Comparison of ENCODE assay signal across 9 cellular contexts in genomic region chr19:13156968-13157882, GRCh38. TPM values are rescaled to one million over a fixed set of nuclear protein-coding genes. Genes with fewer than 3 reads are reported as not detected.
DNase-seq lines count a peak whose midpoint lies in the region; ATAC-seq, FAIRE-seq and TF ChIP-seq lines count a peak whose summit lies in the region.
"Had no signal": no experiment of that assay in that cellular context is flagged by ENCODE, and none has a peak within 500 bp of the region (broad histone marks: within the 10 kb centered on the region; RNA-seq: fewer than 3 reads in every experiment).

No MANE protein-coding gene starts in this region.

- no peaks in the 10 kb centered on the region for H3K36me3 ChIP-seq in pancreas
- no peaks in the 10 kb centered on the region for H3K36me3 ChIP-seq in ovary
- H3K36me3 ChIP-seq: suprapubic skin had no signal

- no peak for TF ChIP-seq EP300 in ovary (IDR thresholded peaks at IDR 0.05)

- TF ChIP-seq CTCF in GM12875 (IDR thresholded peaks at IDR 0.05; ENCODE audit: borderline replicate concordance, insufficient read depth, low read depth, low read length): no peak
- no peak for TF ChIP-seq CTCF in NB4 (IDR thresholded peaks at IDR 0.05; ENCODE audit: low read depth, low read length)
- no peak for TF ChIP-seq CTCF in chondrocyte (IDR thresholded peaks at IDR 0.05)
- TF ChIP-seq CTCF in pancreas (IDR thresholded peaks at IDR 0.05): no peak
- no peak for TF ChIP-seq CTCF in ovary (IDR thresholded peaks at IDR 0.05)

- H3K27ac Mint-ChIP-seq in chondrocyte (ENCODE audit: unreplicated experiment): peak overlapping the region; percentile 58

- H3K27ac ChIP-seq in pancreas (peak overlapping the region in 3 of 4 donors; percentile 22 to 99 (median 99)), ovary (peak overlapping the region in 1 of 2 donors; percentile 88)

- H3K9me3 ChIP-seq in pancreas (no peaks in the 10 kb centered on the region), ovary (no peaks in the 10 kb centered on the region)
- H3K9me3 ChIP-seq: suprapubic skin had no signal

- TF ChIP-seq POLR2A in NB4 (IDR thresholded peaks at IDR 0.05; ENCODE audit: extremely low read depth, insufficient read length) (no peak), ovary (IDR thresholded peaks at IDR 0.05) (no peak)

- no peaks in the 10 kb centered on the region for H3K27me3 Mint-ChIP-seq in chondrocyte (ENCODE audit: low read depth)

- DNase-seq in NB4 (ENCODE audit: low read depth) (peak; percentile 32), chondrocyte (ENCODE audit: low spot score) (no peak), pancreas (no peak), SK-N-DZ (ENCODE audit: low spot score) (no peak), ovary (no peak), NCI-H1105 (lab: John Stamatoyannopoulos, UW) (no peak)
- DNase-seq: retina had no signal

- H3K4me1 ChIP-seq in pancreas (peaks cover 4 to 28% (median 10%) of the 10 kb centered on the region in 3 donors), ovary (ENCODE audit: insufficient read depth) (peaks cover 3% of the 10 kb centered on the region)

- FAIRE-seq in pancreas (lab: Jason Lieb, UNC): no peak

- H3K36me3 Mint-ChIP-seq in chondrocyte (ENCODE audit: low read depth): peaks cover 6% of the 10 kb centered on the region

- H3K27me3 ChIP-seq in pancreas: no peaks in the 10 kb centered on the region
- H3K27me3 ChIP-seq in ovary: no peaks in the 10 kb centered on the region
- H3K27me3 ChIP-seq: suprapubic skin had no signal

- no peak for ATAC-seq in pancreas

- H3K9me3 Mint-ChIP-seq in chondrocyte (ENCODE audit: low read depth): no peaks in the 10 kb centered on the region

- WGBS in pancreas, 2 donors: 52 to 58% methylated on average over 11 of the region's 11 CpGs
- WGBS in ovary, 3 donors: 67 to 73% (median 73%) methylated on average over 11 of the region's 11 CpGs

- H3K4me1 Mint-ChIP-seq in chondrocyte (ENCODE audit: low read depth): peaks cover 16% of the 10 kb centered on the region

- intact Hi-C loops in pancreas (cut with DNase I): no loop called here
- intact Hi-C loops in ovary (cut with DNase I): no loop called here

- peak overlapping the region; percentile 21 for H3K4me3 ChIP-seq in GM12875 (ENCODE audit: low read depth, low read length)
- no peak overlapping the region for H3K4me3 ChIP-seq in NB4 (ENCODE audit: low read depth, low read length)
- H3K4me3 ChIP-seq in pancreas: no peak overlapping the region
- no peak overlapping the region for H3K4me3 ChIP-seq in ovary
- H3K4me3 ChIP-seq: suprapubic skin had no signal

- H3K4me3 Mint-ChIP-seq in chondrocyte (ENCODE audit: unreplicated experiment): no peak overlapping the region

RNA-seq across cellular contexts. Expression of gene IER2, which starts 7.0 kb away (rescaled TPM):
- total RNA-seq in chondrocyte (38.4 to 67.1 TPM (median 58.5 TPM) in 3 replicates), pancreas (10 to 100 TPM; 32.4 to 59.2 (median 37.7) TPM), ovary (100 to 1,000 TPM in 3 of 7 donors, 10 to 100 TPM in 4; 55.3 to 301 (median 82.8) TPM)
- polyA plus RNA-seq in pancreas (100 to 1,000 TPM in 1 of 2 donors, 10 to 100 TPM in 1; 80.7 to 179 TPM), ovary (10 to 100 TPM; 47.4 to 64.4 TPM)
- 22.6 and 22.7 TPM in 2 replicates for polyA plus RNA-seq in SK-N-DZ (2014; cell fraction: cytosol; rRNA removed)
- 27.7 and 36.1 TPM in 2 replicates for polyA plus RNA-seq in SK-N-DZ (2014; cell fraction: nucleus; rRNA removed)

RNA-seq across cellular contexts. Expression of gene STX10, which starts 7.0 kb away (rescaled TPM):
- total RNA-seq in chondrocyte (42.9 to 53.0 TPM (median 45.6 TPM) in 3 replicates), pancreas (10 to 100 TPM; 14.0 to 24.6 (median 17.0) TPM), ovary (10 to 100 TPM; 36.5 to 54.8 (median 43.0) TPM)
- polyA plus RNA-seq in pancreas (10 to 100 TPM; 61.4 to 73.5 TPM), ovary (10 to 100 TPM; 15.3 to 57.8 TPM)
- 88.3 and 135 TPM in 2 replicates for polyA plus RNA-seq in SK-N-DZ (2014; cell fraction: cytosol; rRNA removed)
- polyA plus RNA-seq in SK-N-DZ (2014; cell fraction: nucleus; rRNA removed): 230 and 272 TPM in 2 replicates

RNA-seq across cellular contexts. Expression of gene NACC1, which starts 39.2 kb away (rescaled TPM):
- total RNA-seq in chondrocyte (45.2 to 49.5 TPM (median 47.3 TPM) in 3 replicates), pancreas (10 to 100 TPM in 5 of 6 donors, 1 to 10 TPM in 1; 9.8 to 25.3 (median 14.1) TPM), ovary (10 to 100 TPM in 6 of 7 donors, 1 to 10 TPM in 1; 5.1 to 31.4 (median 21.8) TPM)
- polyA plus RNA-seq in pancreas (10 to 100 TPM in 1 of 2 donors, 1 to 10 TPM in 1; 7.0 to 19.8 TPM), ovary (10 to 100 TPM in 1 of 2 donors, 1 to 10 TPM in 1; 3.2 to 14.8 TPM)
- polyA plus RNA-seq in SK-N-DZ (2014; cell fraction: cytosol; rRNA removed): 22.5 and 35.9 TPM in 2 replicates
- 20.5 and 25.4 TPM in 2 replicates for polyA plus RNA-seq in SK-N-DZ (2014; cell fraction: nucleus; rRNA removed)

RNA-seq across cellular contexts. Expression of gene TRMT1, which starts 40.7 kb away (rescaled TPM):
- 25.4 to 35.8 TPM (median 28.9 TPM) in 3 replicates for total RNA-seq in chondrocyte
- total RNA-seq in pancreas: 10 to 100 TPM; 12.7 to 29.2 (median 19.1) TPM
- polyA plus RNA-seq in pancreas: 100 to 1,000 TPM in 1 of 2 donors, 10 to 100 TPM in 1; 85.5 to 108 TPM
- 51.1 and 87.6 TPM in 2 replicates for polyA plus RNA-seq in SK-N-DZ (2014; cell fraction: cytosol; rRNA removed)
- polyA plus RNA-seq in SK-N-DZ (2014; cell fraction: nucleus; rRNA removed): 354 and 363 TPM in 2 replicates
- total RNA-seq in ovary: 10 to 100 TPM; 23.6 to 54.8 (median 38.7) TPM
- polyA plus RNA-seq in ovary: 10 to 100 TPM in 1 of 2 donors, 1 to 10 TPM in 1; 7.6 to 37.2 TPM

RNA-seq across cellular contexts. Expression of gene LYL1, which starts 54.6 kb away (rescaled TPM):
- 0.38 to 0.47 TPM in 2 of 3 replicates, not detected in the other for total RNA-seq in chondrocyte
- 1 to 10 TPM in 4 of 6 donors, under 1 TPM in 2; 0.51 to 5.5 (median 1.7) TPM for total RNA-seq in pancreas
- polyA plus RNA-seq in pancreas: 1 to 10 TPM; 2.6 to 3.6 TPM
- 9.6 and 14.0 TPM in 2 replicates for polyA plus RNA-seq in SK-N-DZ (2014; cell fraction: cytosol; rRNA removed)
- 12.2 and 12.8 TPM in 2 replicates for polyA plus RNA-seq in SK-N-DZ (2014; cell fraction: nucleus; rRNA removed)
- 1 to 10 TPM; 2.9 to 7.4 (median 6.7) TPM for total RNA-seq in ovary
- 1 to 10 TPM in 1 of 2 donors, under 1 TPM in 1; 0.90 to 5.0 TPM for polyA plus RNA-seq in ovary
